In the genomic region with DNA sequence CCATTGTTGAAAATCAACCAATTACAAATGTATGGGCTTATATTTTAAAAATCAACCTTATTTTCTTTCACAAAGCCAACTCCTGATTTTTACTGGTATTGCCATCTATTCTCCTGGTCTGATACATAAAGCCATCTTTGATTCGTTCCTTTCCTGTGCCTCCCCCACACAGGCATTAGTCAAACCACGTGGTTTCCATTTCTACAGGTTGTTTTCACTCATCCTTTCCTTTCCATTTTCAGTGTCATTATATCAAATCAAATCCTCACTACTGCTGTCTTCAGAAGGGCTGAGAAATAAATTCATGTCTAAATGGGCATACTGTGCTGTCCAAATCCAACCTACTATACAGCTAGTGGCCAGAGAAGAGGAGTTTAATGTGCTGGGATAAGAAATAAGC, we compare ENCODE assay signal across 1 cellular context.
TF ChIP-seq lines count a peak whose summit lies in the region.

No MANE protein-coding gene starts in this region.

TF ChIP-seq in K562, 482 proteins besides CTCF, POLR2A, EP300 and RAD21:
- TF ChIP-seq SAFB (IDR thresholded peaks at IDR 0.05; ENCODE audit: borderline replicate concordance, low read depth, low read length): no peak
- TF ChIP-seq NUFIP1 (IDR thresholded peaks at IDR 0.05; ENCODE audit: partially characterized antibody): no peak
- TF ChIP-seq SMARCC2 (IDR thresholded peaks at IDR 0.05; ENCODE audit: low read depth): no peak
- TF ChIP-seq POLR2H (tag; IDR thresholded peaks at IDR 0.05; ENCODE audit: low read depth): no peak
- no peak for TF ChIP-seq ZNF140 (CRISPR knock-in tag; IDR thresholded peaks at IDR 0.05)
- no peak for TF ChIP-seq TCF7 (IDR thresholded peaks at IDR 0.05; ENCODE audit: borderline replicate concordance)
- TF ChIP-seq TRIM24 (IDR thresholded peaks at IDR 0.05): no peak
- TF ChIP-seq, protein P1, sequence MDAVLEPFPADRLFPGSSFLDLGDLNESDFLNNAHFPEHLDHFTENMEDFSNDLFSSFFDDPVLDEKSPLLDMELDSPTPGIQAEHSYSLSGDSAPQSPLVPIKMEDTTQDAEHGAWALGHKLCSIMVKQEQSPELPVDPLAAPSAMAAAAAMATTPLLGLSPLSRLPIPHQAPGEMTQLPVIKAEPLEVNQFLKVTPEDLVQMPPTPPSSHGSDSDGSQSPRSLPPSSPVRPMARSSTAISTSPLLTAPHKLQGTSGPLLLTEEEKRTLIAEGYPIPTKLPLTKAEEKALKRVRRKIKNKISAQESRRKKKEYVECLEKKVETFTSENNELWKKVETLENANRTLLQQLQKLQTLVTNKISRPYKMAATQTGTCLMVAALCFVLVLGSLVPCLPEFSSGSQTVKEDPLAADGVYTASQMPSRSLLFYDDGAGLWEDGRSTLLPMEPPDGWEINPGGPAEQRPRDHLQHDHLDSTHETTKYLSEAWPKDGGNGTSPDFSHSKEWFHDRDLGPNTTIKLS (IDR thresholded peaks at IDR 0.05; ENCODE audit: borderline replicate concordance, low read depth): no peak
- no peak for TF ChIP-seq SMAD2 (IDR thresholded peaks at IDR 0.05; ENCODE audit: low read depth, low read length)
- no peak for TF ChIP-seq HMG20A (CRISPR knock-in tag; conservative IDR thresholded peaks at IDR 0.05)
